In genomic region chr14:105312973-105313372, GRCh38 we compare ENCODE assay signal across 11 cellular contexts. TPM values are rescaled to one million over a fixed set of nuclear protein-coding genes. Genes with fewer than 3 reads are reported as not detected.
DNase-seq lines count a peak whose midpoint lies in the region; ATAC-seq and TF ChIP-seq lines count a peak whose summit lies in the region.
"Had no signal": no experiment of that assay in that cellular context is flagged by ENCODE, and none has a peak within 500 bp of the region (broad histone marks: within the 10 kb centered on the region; RNA-seq: fewer than 3 reads in every experiment).

No MANE protein-coding gene starts in this region.

- H3K36me3 Mint-ChIP-seq in CD4-positive, alpha-beta memory T cell: peaks cover 0 to 7% of the 10 kb centered on the region in 2 donors
- no peaks in the 10 kb centered on the region for H3K36me3 Mint-ChIP-seq in progenitor cell of endocrine pancreas (ENCODE audit: insufficient read depth)

- intact Hi-C loops in CD4-positive, alpha-beta memory T cell (cut with micrococcal nuclease): no loop called here
- intact Hi-C loops in colonic mucosa (cut with DNase I): no loop called here

- peaks cover 22% of the 10 kb centered on the region for H3K4me1 ChIP-seq in CD4-positive, alpha-beta memory T cell (ENCODE audit: insufficient read depth, low read length)
- H3K4me1 ChIP-seq in colonic mucosa: peaks cover 6% of the 10 kb centered on the region

- H3K9ac ChIP-seq in colonic mucosa (ENCODE audit: low read depth in 2 of 2, low read length in 2 of 2): no peak overlapping the region

- CTCF ChIA-PET in CD4-positive, alpha-beta memory T cell (lab: Charles Lee; ENCODE audit: partially characterized antibody): interaction anchor here (1.8 to 2.1 kb wide), 2 partner anchors 12 to 39 kb away, joined by 5 to 11 read pairs; partner anchors contain the start of gene BRF1
- CTCF ChIA-PET in RWPE1 (lab: Yijun Ruan, JAX): interaction anchor here (0.8 kb wide), 1 partner anchor 12 kb away, joined by 3 read pairs; the partner anchor contains the start of gene BRF1

- POLR2A ChIA-PET in CD4-positive, alpha-beta memory T cell (lab: Charles Lee; ENCODE audit: partially characterized antibody): interaction anchor here (1.3 to 7.2 kb wide), 4 partner anchors 13 to 177 kb away, joined by 4 to 136 read pairs (median 12); partner anchors contain the start of gene BRF1
- POLR2A ChIA-PET in RWPE1 (lab: Yijun Ruan, JAX; ENCODE audit: low non-redundant PET): no interaction called here

- no peak overlapping the region for H3K4me3 ChIP-seq in CD4-positive, alpha-beta memory T cell (ENCODE audit: low read length in 2 of 2)
- no peak overlapping the region for H3K4me3 ChIP-seq in colonic mucosa

- H3K9me3 Mint-ChIP-seq in CD4-positive, alpha-beta memory T cell: peaks cover 0 to 3% (median 0%) of the 10 kb centered on the region in 8 donors
- H3K9me3 Mint-ChIP-seq in progenitor cell of endocrine pancreas (ENCODE audit: low read depth): no peaks in the 10 kb centered on the region
- H3K9me3 Mint-ChIP-seq: activated naive CD4-positive, alpha-beta T cell treated with anti-CD3 and anti-CD28 coated beads, Interleukin-2, amount 50 U/mL, for 72 hours had no signal

- ATAC-seq in GM21360 (IDR thresholded peaks at IDR 0.05; ENCODE audit: unreplicated experiment): no peak

- no peaks in the 10 kb centered on the region for H3K9me3 ChIP-seq in CD4-positive, alpha-beta memory T cell (ENCODE audit: control insufficient read depth in 1 of 2, low read length in 2 of 2)
- H3K9me3 ChIP-seq in colonic mucosa: no peaks in the 10 kb centered on the region

- no peaks in the 10 kb centered on the region for H3K27me3 Mint-ChIP-seq in CD4-positive, alpha-beta memory T cell
- H3K27me3 Mint-ChIP-seq in progenitor cell of endocrine pancreas: no peaks in the 10 kb centered on the region

- H3K27ac Mint-ChIP-seq in CD4-positive, alpha-beta memory T cell: peak overlapping the region in 5 of 7 donors; percentile 4 to 90 (median 89)
- no peak overlapping the region for H3K27ac Mint-ChIP-seq in progenitor cell of endocrine pancreas

- no peak for TF ChIP-seq CTCF in RWPE1 (conservative IDR thresholded peaks at IDR 0.05; ENCODE audit: low read depth)
- no peak for TF ChIP-seq CTCF in progenitor cell of endocrine pancreas (IDR thresholded peaks at IDR 0.05; ENCODE audit: unreplicated experiment)
- no peak for TF ChIP-seq CTCF in colonic mucosa (IDR thresholded peaks at IDR 0.05)

- H3K36me3 ChIP-seq in CD4-positive, alpha-beta memory T cell (ENCODE audit: insufficient read depth, low read length): no peaks in the 10 kb centered on the region
- H3K36me3 ChIP-seq in colonic mucosa: no peaks in the 10 kb centered on the region

- no peak overlapping the region for H3K27ac ChIP-seq in CD4-positive, alpha-beta memory T cell (ENCODE audit: low read depth, low read length)
- peak overlapping the region; percentile 85 for H3K27ac ChIP-seq in RWPE1
- H3K27ac ChIP-seq in colonic mucosa: no peak overlapping the region
- H3K27ac ChIP-seq: HL-60 had no signal

- DNase-seq in CD4-positive, alpha-beta memory T cell: no peak
- DNase-seq in RWPE1 (ENCODE audit: low spot score) (no peak), globus pallidus (ENCODE audit: low spot score) (peak; percentile 92), progenitor cell of endocrine pancreas (ENCODE audit: low spot score, unreplicated experiment) (no peak), colonic mucosa (no peak), NCI-H128 (lab: John Stamatoyannopoulos, UW; ENCODE audit: unreplicated experiment) (no peak)
- no peak for DNase-seq in stimulated activated CD4-positive, alpha-beta T cell treated with anti-CD3 and anti-CD28 coated beads, Interleukin-15, amount 100 ng/mL, for 24 hours
- DNase-seq: stimulated activated naive CD4-positive, alpha-beta T cell had no signal

- no peaks in the 10 kb centered on the region for H3K27me3 ChIP-seq in CD4-positive, alpha-beta memory T cell (ENCODE audit: insufficient read depth, low read length)
- H3K27me3 ChIP-seq in colonic mucosa: no peaks in the 10 kb centered on the region

- peaks cover 6 to 31% (median 21%) of the 10 kb centered on the region in 4 donors for H3K4me1 Mint-ChIP-seq in CD4-positive, alpha-beta memory T cell
- H3K4me1 Mint-ChIP-seq in progenitor cell of endocrine pancreas (ENCODE audit: low read depth): peaks cover 13% of the 10 kb centered on the region

- H3K4me3 Mint-ChIP-seq in CD4-positive, alpha-beta memory T cell: peak overlapping the region in 3 of 8 donors; percentile 15 to 88 (median 86)
- peak overlapping the region; percentile 81 for H3K4me3 Mint-ChIP-seq in progenitor cell of endocrine pancreas (ENCODE audit: low read depth)

RNA-seq across cellular contexts. Expression of gene PACS2, which starts 1.6 kb away (rescaled TPM):
- 10 to 100 TPM; 70.9 to 76.6 TPM for total RNA-seq in CD4-positive, alpha-beta memory T cell
- 1 to 10 TPM; 1.9 to 7.7 TPM for polyA plus RNA-seq in CD4-positive, alpha-beta memory T cell
- 177 and 193 TPM in 2 replicates for total RNA-seq in progenitor cell of endocrine pancreas
- total RNA-seq in colonic mucosa: 10 to 100 TPM; 44.1 to 82.5 TPM

RNA-seq across cellular contexts. Expression of gene BRF1, which starts 12.2 kb away (rescaled TPM):
- 10 to 100 TPM; 49.7 to 56.0 TPM for total RNA-seq in CD4-positive, alpha-beta memory T cell
- 10 to 100 TPM in 1 of 2 donors, 1 to 10 TPM in 1; 3.0 to 10.2 TPM for polyA plus RNA-seq in CD4-positive, alpha-beta memory T cell
- total RNA-seq in progenitor cell of endocrine pancreas: 49.3 and 49.9 TPM in 2 replicates
- total RNA-seq in colonic mucosa: 10 to 100 TPM; 27.2 to 40.6 TPM
